Comparison of ENCODE assay signal across 1 cellular context in genomic region chr6:157436944-157437336, GRCh38.
TF ChIP-seq lines count a peak whose summit lies in the region.

No MANE protein-coding gene starts in this region.

TF ChIP-seq in HepG2, 621 proteins besides CTCF, POLR2A, EP300 and RAD21:
- TF ChIP-seq, protein P1, sequence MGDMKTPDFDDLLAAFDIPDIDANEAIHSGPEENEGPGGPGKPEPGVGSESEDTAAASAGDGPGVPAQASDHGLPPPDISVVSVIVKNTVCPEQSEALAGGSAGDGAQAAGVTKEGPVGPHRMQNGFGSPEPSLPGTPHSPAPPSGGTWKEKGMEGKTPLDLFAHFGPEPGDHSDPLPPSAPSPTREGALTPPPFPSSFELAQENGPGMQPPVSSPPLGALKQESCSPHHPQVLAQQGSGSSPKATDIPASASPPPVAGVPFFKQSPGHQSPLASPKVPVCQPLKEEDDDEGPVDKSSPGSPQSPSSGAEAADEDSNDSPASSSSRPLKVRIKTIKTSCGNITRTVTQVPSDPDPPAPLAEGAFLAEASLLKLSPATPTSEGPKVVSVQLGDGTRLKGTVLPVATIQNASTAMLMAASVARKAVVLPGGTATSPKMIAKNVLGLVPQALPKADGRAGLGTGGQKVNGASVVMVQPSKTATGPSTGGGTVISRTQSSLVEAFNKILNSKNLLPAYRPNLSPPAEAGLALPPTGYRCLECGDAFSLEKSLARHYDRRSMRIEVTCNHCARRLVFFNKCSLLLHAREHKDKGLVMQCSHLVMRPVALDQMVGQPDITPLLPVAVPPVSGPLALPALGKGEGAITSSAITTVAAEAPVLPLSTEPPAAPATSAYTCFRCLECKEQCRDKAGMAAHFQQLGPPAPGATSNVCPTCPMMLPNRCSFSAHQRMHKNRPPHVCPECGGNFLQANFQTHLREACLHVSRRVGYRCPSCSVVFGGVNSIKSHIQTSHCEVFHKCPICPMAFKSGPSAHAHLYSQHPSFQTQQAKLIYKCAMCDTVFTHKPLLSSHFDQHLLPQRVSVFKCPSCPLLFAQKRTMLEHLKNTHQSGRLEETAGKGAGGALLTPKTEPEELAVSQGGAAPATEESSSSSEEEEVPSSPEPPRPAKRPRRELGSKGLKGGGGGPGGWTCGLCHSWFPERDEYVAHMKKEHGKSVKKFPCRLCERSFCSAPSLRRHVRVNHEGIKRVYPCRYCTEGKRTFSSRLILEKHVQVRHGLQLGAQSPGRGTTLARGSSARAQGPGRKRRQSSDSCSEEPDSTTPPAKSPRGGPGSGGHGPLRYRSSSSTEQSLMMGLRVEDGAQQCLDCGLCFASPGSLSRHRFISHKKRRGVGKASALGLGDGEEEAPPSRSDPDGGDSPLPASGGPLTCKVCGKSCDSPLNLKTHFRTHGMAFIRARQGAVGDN (CRISPR knock-in tag; IDR thresholded peaks at IDR 0.05), result 0 out of 2 replicates have a peak, but pooled peaks have one; percentile 20
- TF ChIP-seq PHB2 (IDR thresholded peaks at IDR 0.05; ENCODE audit: partially characterized antibody), result no peak
- no peak for TF ChIP-seq CEBPB (IDR thresholded peaks at IDR 0.05; ENCODE audit: borderline replicate concordance, low read depth, low read length)
- TF ChIP-seq, protein P2, sequence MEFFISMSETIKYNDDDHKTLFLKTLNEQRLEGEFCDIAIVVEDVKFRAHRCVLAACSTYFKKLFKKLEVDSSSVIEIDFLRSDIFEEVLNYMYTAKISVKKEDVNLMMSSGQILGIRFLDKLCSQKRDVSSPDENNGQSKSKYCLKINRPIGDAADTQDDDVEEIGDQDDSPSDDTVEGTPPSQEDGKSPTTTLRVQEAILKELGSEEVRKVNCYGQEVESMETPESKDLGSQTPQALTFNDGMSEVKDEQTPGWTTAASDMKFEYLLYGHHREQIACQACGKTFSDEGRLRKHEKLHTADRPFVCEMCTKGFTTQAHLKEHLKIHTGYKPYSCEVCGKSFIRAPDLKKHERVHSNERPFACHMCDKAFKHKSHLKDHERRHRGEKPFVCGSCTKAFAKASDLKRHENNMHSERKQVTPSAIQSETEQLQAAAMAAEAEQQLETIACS (CRISPR knock-in tag; IDR thresholded peaks at IDR 0.05), result no peak
TF ChIP-seq in HepG2: peak in this region for 1.
